In genomic region chr12:12376636-12377448, GRCh38 we compare ENCODE assay signal across 8 cellular contexts. TPM values are rescaled to one million over a fixed set of nuclear protein-coding genes. Genes with fewer than 3 reads are reported as not detected.
DNase-seq lines count a peak whose midpoint lies in the region; ATAC-seq, FAIRE-seq and TF ChIP-seq lines count a peak whose summit lies in the region.

No MANE protein-coding gene starts in this region.

- H3K9ac ChIP-seq in liver (ENCODE audit: low read depth in 1 of 2, low read length in 2 of 2) = peak overlapping the region in 1 of 2 donors; percentile 4

- no peak for TF ChIP-seq EP300 in upper lobe of left lung (IDR thresholded peaks at IDR 0.05)

- peak; percentile 89 for FAIRE-seq in colon (lab: Jason Lieb, UNC)

- WGBS in liver = 78% methylated on average over 12 of the region's 12 CpGs
- WGBS in upper lobe of left lung, 2 donors = 76 to 82% methylated on average over 12 of the region's 12 CpGs

- no peak for TF ChIP-seq POLR2A in upper lobe of left lung (IDR thresholded peaks at IDR 0.05)

- peak; percentile 12 for DNase-seq in COLO668 (lab: John Stamatoyannopoulos, UW; ENCODE audit: unreplicated experiment)
- DNase-seq in GM19238 (ENCODE audit: insufficient read length, low spot score) = peak; percentile 32
- DNase-seq in NAMALWA (ENCODE audit: low spot score) = peak; percentile 90
- DNase-seq in RPMI8226 = peak; percentile 66
- DNase-seq in upper lobe of left lung = peak in 1 of 2 donors; percentile 31

- H3K4me1 ChIP-seq in liver (ENCODE audit: control insufficient read depth in 4 of 4, insufficient read depth in 4 of 4, low read length in 3 of 4) (peaks cover 4 to 22% (median 6%) of the 10 kb centered on the region in 4 donors), upper lobe of left lung (peaks cover 3 to 26% (median 17%) of the 10 kb centered on the region in 4 donors)

- peak; percentile 99 for TF ChIP-seq RAD21 in liver (IDR thresholded peaks at IDR 0.05)

- H3K4me3 ChIP-seq in liver (ENCODE audit: low read depth in 1 of 3, low read length in 3 of 3) = no peak overlapping the region
- no peak overlapping the region for H3K4me3 ChIP-seq in upper lobe of left lung

- H3K27ac ChIP-seq in liver (ENCODE audit: low read depth in 1 of 2, low read length in 2 of 2) = peak overlapping the region in 1 of 2 donors; percentile 33
- no peak overlapping the region for H3K27ac ChIP-seq in upper lobe of left lung

- peak; percentile 82 for TF ChIP-seq CTCF in liver (IDR thresholded peaks at IDR 0.05; ENCODE audit: low read depth, low read length, missing input control)
- peak; percentile 57 to 90 (median 75) for TF ChIP-seq CTCF in upper lobe of left lung (IDR thresholded peaks at IDR 0.05)

- ATAC-seq in upper lobe of left lung (ENCODE audit: low FRiP score in 2 of 2) (peak; percentile 85 to 88), GM21619 (IDR thresholded peaks at IDR 0.05; ENCODE audit: unreplicated experiment) (no peak)

- no peaks in the 10 kb centered on the region for H3K36me3 ChIP-seq in liver (ENCODE audit: control insufficient read depth in 4 of 4, insufficient read depth in 3 of 4, low read depth in 1 of 4, low read length in 3 of 4)
- H3K36me3 ChIP-seq in upper lobe of left lung = peaks cover 0 to 5% (median 0%) of the 10 kb centered on the region in 4 donors

- H3K27me3 ChIP-seq in liver (ENCODE audit: control insufficient read depth in 4 of 4, insufficient read depth in 4 of 4, low read length in 3 of 4) (no peaks in the 10 kb centered on the region), upper lobe of left lung (no peaks in the 10 kb centered on the region)

- no peaks in the 10 kb centered on the region for H3K9me3 ChIP-seq in liver (ENCODE audit: control insufficient read depth in 4 of 4, low read length in 3 of 4)
- H3K9me3 ChIP-seq in upper lobe of left lung = no peaks in the 10 kb centered on the region

TF ChIP-seq in liver, 16 proteins besides CTCF, POLR2A, EP300 and RAD21:
- TF ChIP-seq YY1 (IDR thresholded peaks at IDR 0.05) = peak; percentile 53
- TF ChIP-seq RXRA (IDR thresholded peaks at IDR 0.05) = peak; percentile 9 to 41
- no peak for TF ChIP-seq SP1 (IDR thresholded peaks at IDR 0.05)
- TF ChIP-seq REST (IDR thresholded peaks at IDR 0.05) = no peak
- TF ChIP-seq HNF4A (conservative IDR thresholded peaks at IDR 0.05) = peak; percentile 10 to 20

RNA-seq across cellular contexts. Expression of gene BORCS5, which starts 20.0 kb away (rescaled TPM):
- total RNA-seq in liver (10 to 100 TPM in 1 of 2 donors, 1 to 10 TPM in 1; 8.9 to 11.4 TPM), upper lobe of left lung (100 to 1,000 TPM in 1 of 6 donors, 10 to 100 TPM in 2, 1 to 10 TPM in 3; 7.3 to 105 (median 10.7) TPM)
- 1 to 10 TPM; 4.5 to 7.3 TPM for polyA plus RNA-seq in liver

RNA-seq across cellular contexts. Expression of gene MANSC1, which starts 26.8 kb away (rescaled TPM):
- total RNA-seq in liver = 1 to 10 TPM; 2.1 to 2.3 TPM
- polyA plus RNA-seq in liver = 1 to 10 TPM; 7.2 to 7.8 TPM
- 10 to 100 TPM in 4 of 6 donors, 1 to 10 TPM in 2; 2.1 to 25.2 (median 14.0) TPM for total RNA-seq in upper lobe of left lung
